Comparison of ENCODE assay signal across 8 cellular contexts in genomic region chr21:10416691-10417447, GRCh38.
DNase-seq lines count a peak whose midpoint lies in the region; ATAC-seq, FAIRE-seq and TF ChIP-seq lines count a peak whose summit lies in the region.
"Not testable (repeated sequence)": the region's sequence is repeated elsewhere in the genome, so short reads cannot be mapped to it uniquely, and the experiment has no call there.

No MANE protein-coding gene starts in this region.

- not testable (repeated sequence) for H3K4me1 Mint-ChIP-seq in endodermal cell

- intact Hi-C loops in right cardiac atrium (cut with DNase I); lower lobe of right lung (cut with DNase I); psoas muscle (cut with DNase I): not testable (repeated sequence)

- H3K9me3 ChIP-seq in Karpas-422 (ENCODE audit: low read length) (peaks cover 49% of the 10 kb centered on the region), endodermal cell (ENCODE audit: control insufficient read depth, low read length) (peaks cover 80% of the 10 kb centered on the region), lower lobe of right lung (peaks cover 37% of the 10 kb centered on the region)
- not testable (repeated sequence) for H3K9me3 ChIP-seq in right cardiac atrium (ENCODE audit: control insufficient read depth, low read length); psoas muscle

- CTCF ChIA-PET in GM10248 (lab: Yijun Ruan, JAX): interaction anchor here (2.6 kb wide), 1 partner anchor 14 kb away, joined by 17 read pairs; no protein-coding TSS in a partner anchor

- not testable (repeated sequence) for H3K27ac ChIP-seq in Karpas-422 (ENCODE audit: low read length); endodermal cell (ENCODE audit: low read depth, low read length); right cardiac atrium (ENCODE audit: low read length); lower lobe of right lung; psoas muscle

- not testable (repeated sequence) for H3K4me3 ChIP-seq in Karpas-422 (ENCODE audit: low read length); right cardiac atrium (ENCODE audit: low read length); lower lobe of right lung; psoas muscle
- H3K4me3 ChIP-seq in endodermal cell (ENCODE audit: low read length): peak overlapping the region; percentile 3

- WGBS in endodermal cell (ENCODE audit: insufficient coverage in 1 of 2, insufficient read length in 1 of 2), 2 experiments: 56 to 66% methylated on average over 3 to 4 of the region's 4 CpGs
- WGBS in right cardiac atrium: 43% methylated on average over 4 of the region's 4 CpGs
- WGBS in psoas muscle, 3 donors: 45 to 47% (median 46%) methylated on average over 4 of the region's 4 CpGs

- not testable (repeated sequence) for H4K20me1 ChIP-seq in Karpas-422 (ENCODE audit: insufficient read depth, low read depth, low read length)

- not testable (repeated sequence) for H3K27me3 Mint-ChIP-seq in endodermal cell (ENCODE audit: insufficient read depth)

- FAIRE-seq in urothelium cell line (lab: Jason Lieb, UNC): not testable (repeated sequence)

- not testable (repeated sequence) for H2AFZ ChIP-seq in Karpas-422 (ENCODE audit: low read length)

- H3K79me2 ChIP-seq in Karpas-422 (ENCODE audit: low read length): not testable (repeated sequence)

- not testable (repeated sequence) for H3K36me3 Mint-ChIP-seq in endodermal cell (ENCODE audit: low read depth)

- POLR2A ChIA-PET in GM10248 (lab: Yijun Ruan, JAX): not testable (repeated sequence)

- not testable (repeated sequence) for H3K27ac Mint-ChIP-seq in endodermal cell

- H3K36me3 ChIP-seq in Karpas-422 (ENCODE audit: insufficient read depth, low read length); endodermal cell (ENCODE audit: control insufficient read depth, insufficient read depth, low read length); lower lobe of right lung; psoas muscle (ENCODE audit: insufficient read depth in 1 of 2, low read depth in 1 of 2): not testable (repeated sequence)

- H3K9ac ChIP-seq in Karpas-422 (ENCODE audit: low read length); endodermal cell (ENCODE audit: extremely low read depth, low read length, poor library complexity, severe bottlenecking): not testable (repeated sequence)

- TF ChIP-seq CTCF in GM10248 (IDR thresholded peaks at IDR 0.05; ENCODE audit: control extremely low read depth, extremely low read depth, low read depth, missing control alignments): peak; percentile 7
- not testable (repeated sequence) for TF ChIP-seq CTCF in endodermal cell (conservative IDR thresholded peaks at IDR 0.05); lower lobe of right lung (IDR thresholded peaks at IDR 0.05); psoas muscle (IDR thresholded peaks at IDR 0.05)

- not testable (repeated sequence) for H3K4me3 Mint-ChIP-seq in endodermal cell

- DNase-seq in GM10248 (ENCODE audit: extremely low spot score) (peak; percentile 25), Karpas-422 (peak; percentile 46), right cardiac atrium (peak in 1 of 3 donors; percentile 31), urothelium cell line (ENCODE audit: low spot score) (peak; percentile 2)
- not testable (repeated sequence) for DNase-seq in endodermal cell, lower lobe of right lung, psoas muscle

- H3K4me1 ChIP-seq in Karpas-422 (ENCODE audit: low read length); endodermal cell (ENCODE audit: control insufficient read depth, insufficient read depth, low read length); right cardiac atrium (ENCODE audit: control insufficient read depth, insufficient read depth, low read length); lower lobe of right lung; psoas muscle: not testable (repeated sequence)

- H3K9me3 Mint-ChIP-seq in endodermal cell: not testable (repeated sequence)

- H3K27me3 ChIP-seq in Karpas-422 (ENCODE audit: low read length); endodermal cell (ENCODE audit: control insufficient read depth, insufficient read depth, low read length, poor library complexity, severe bottlenecking); right cardiac atrium (ENCODE audit: control insufficient read depth, insufficient read depth); lower lobe of right lung (ENCODE audit: low read depth); psoas muscle (ENCODE audit: insufficient read depth in 3 of 3, low read length in 2 of 3): not testable (repeated sequence)

- H3K4me2 ChIP-seq in Karpas-422 (ENCODE audit: low read depth, low read length, poor library complexity, severe bottlenecking): not testable (repeated sequence)

- peak; percentile 7 to 10 for ATAC-seq in activated CD4-positive, CD25-positive, alpha-beta regulatory T cell treated with anti-CD3 and anti-CD28 coated beads, Interleukin-2, amount 50 U/mL, for 24 hours
- ATAC-seq in right cardiac atrium (peak; percentile 3 to 32), lower lobe of right lung (peak; percentile 14 to 17), psoas muscle (peak; percentile 12 to 19 (median 16))

- not testable (repeated sequence) for H3K9me2 ChIP-seq in Karpas-422 (replicated peaks; ENCODE audit: insufficient read depth, low read length)
